ENCODE assay signal across 18 cellular contexts in the genomic region with DNA sequence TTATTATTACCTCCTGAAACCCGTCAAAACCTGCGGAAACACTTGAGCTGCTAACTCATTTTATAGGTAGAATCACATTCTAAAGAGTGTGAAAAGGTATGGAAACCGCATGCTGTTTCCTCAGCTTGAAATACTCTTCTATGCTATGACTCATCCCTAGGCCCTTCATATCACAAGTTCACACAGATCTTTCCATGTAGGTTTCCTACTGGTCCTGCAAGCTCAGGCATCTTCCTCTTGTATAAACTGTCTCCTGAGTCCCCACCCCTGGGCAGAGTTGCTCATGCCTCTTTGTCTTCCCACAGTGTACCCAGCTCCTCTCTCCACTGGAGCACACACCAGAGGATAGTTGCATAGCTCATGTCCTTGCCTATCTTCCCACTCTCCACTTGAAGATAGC.
"Had no signal": no experiment of that assay in that cellular context is flagged by ENCODE, and none has a peak within 500 bp of the region (broad histone marks: within the 10 kb centered on the region; RNA-seq: fewer than 3 reads in every experiment).

No MANE protein-coding gene starts in this region.

- H3K27ac Mint-ChIP-seq: activated naive CD8-positive, alpha-beta T cell treated with anti-CD3 and anti-CD28 coated beads, Interleukin-2, amount 10 ng/mL, durations not matched to agents 7 days and 5 days; immature natural killer cell; natural killer cell; stimulated activated memory B cell treated with anti-CD40 and anti-IgM and Interleukin-4, amounts not matched to agents 10 μg/mL and 1 μg/mL and 100 μg/mL, for 72 hours; T-cell; type B pancreatic cell had no signal

- H3K36me3 ChIP-seq: ascending aorta, cardiac muscle cell had no signal

- H3K4me1 ChIP-seq: ascending aorta had no signal

- H3K4me3 ChIP-seq: ascending aorta, cardiac muscle cell had no signal

- H3K27ac ChIP-seq: ascending aorta, cardiac muscle cell had no signal

- H3K4me3 Mint-ChIP-seq: activated naive CD8-positive, alpha-beta T cell treated with anti-CD3 and anti-CD28 coated beads, Interleukin-2, amount 10 ng/mL, durations not matched to agents 7 days and 5 days; immature natural killer cell; natural killer cell; stimulated activated memory B cell treated with anti-CD40 and anti-IgM and Interleukin-4, amounts not matched to agents 10 μg/mL and 1 μg/mL and 100 μg/mL, for 72 hours; T-cell; type B pancreatic cell had no signal

- DNase-seq: activated CD4-positive, alpha-beta T cell treated with anti-CD3 and anti-CD28 coated beads for 4 hours; activated CD8-positive, alpha-beta memory T cell treated with anti-CD3 and anti-CD28 coated beads for 24 hours; activated effector memory CD4-positive, alpha-beta T cell treated with anti-CD3 and anti-CD28 coated beads, Interleukin-2, amount 50 U/mL, for 16 hours; activated naive CD8-positive, alpha-beta T cell treated with anti-CD3 and anti-CD28 coated beads, Interleukin-2, amount 10 ng/mL, durations not matched to agents 7 days and 5 days; effector CD4-positive, alpha-beta T cell; erythroblast; immature natural killer cell; left cardiac atrium; natural killer cell; posterior cingulate gyrus; right cardiac atrium; small intestine; T-cell; T1000 had no signal

- H3K9me3 ChIP-seq: ascending aorta had no signal

- H3K4me1 Mint-ChIP-seq: activated naive CD8-positive, alpha-beta T cell treated with anti-CD3 and anti-CD28 coated beads, Interleukin-2, amount 10 ng/mL, durations not matched to agents 7 days and 5 days; immature natural killer cell; natural killer cell; stimulated activated memory B cell treated with anti-CD40 and anti-IgM and Interleukin-4, amounts not matched to agents 10 μg/mL and 1 μg/mL and 100 μg/mL, for 72 hours; T-cell had no signal

- ATAC-seq: left cardiac atrium; natural killer cell; right cardiac atrium; stimulated activated memory B cell treated with anti-CD40 and anti-IgM and Interleukin-4, amounts not matched to agents 10 μg/mL and 1 μg/mL and 100 μg/mL, for 72 hours had no signal

- H3K27me3 ChIP-seq: ascending aorta, cardiac muscle cell had no signal

- H3K36me3 Mint-ChIP-seq: activated naive CD8-positive, alpha-beta T cell treated with anti-CD3 and anti-CD28 coated beads, Interleukin-2, amount 10 ng/mL, durations not matched to agents 7 days and 5 days; immature natural killer cell; natural killer cell; stimulated activated memory B cell treated with anti-CD40 and anti-IgM and Interleukin-4, amounts not matched to agents 10 μg/mL and 1 μg/mL and 100 μg/mL, for 72 hours; T-cell; type B pancreatic cell had no signal

- H3K27me3 Mint-ChIP-seq: activated naive CD8-positive, alpha-beta T cell treated with anti-CD3 and anti-CD28 coated beads, Interleukin-2, amount 10 ng/mL, durations not matched to agents 7 days and 5 days had no signal
